9 cellular contexts compared by ENCODE assay signal in the genomic region with DNA sequence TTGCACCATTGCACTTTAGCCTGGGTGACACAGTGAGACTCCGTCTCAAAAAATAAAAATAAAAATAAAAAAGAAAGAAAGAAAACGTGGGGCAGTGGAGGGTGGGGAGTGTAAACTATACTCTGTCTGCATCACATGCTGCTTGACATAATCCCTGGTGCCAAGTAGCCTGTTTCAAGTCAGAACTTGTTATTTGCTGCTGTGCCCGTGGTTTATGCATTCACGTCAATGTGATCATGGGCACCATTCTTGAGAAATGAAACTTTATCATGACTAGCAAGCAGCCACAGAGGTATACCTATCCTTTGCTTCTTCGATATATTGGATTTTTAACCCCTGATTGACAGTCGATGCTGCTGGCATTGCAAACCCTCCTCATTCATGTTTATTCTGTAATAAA. TPM values are rescaled to one million over a fixed set of nuclear protein-coding genes. Genes with fewer than 3 reads are reported as not detected.
DNase-seq lines count a peak whose midpoint lies in the region; ATAC-seq, FAIRE-seq and TF ChIP-seq lines count a peak whose summit lies in the region.
"Had no signal": no experiment of that assay in that cellular context is flagged by ENCODE, and none has a peak within 500 bp of the region (broad histone marks: within the 10 kb centered on the region; RNA-seq: fewer than 3 reads in every experiment).

No MANE protein-coding gene starts in this region.

- peak overlapping the region; percentile 71 for H3K4me2 ChIP-seq in osteoblast (ENCODE audit: insufficient read depth, low read length)

- H3K4me3 ChIP-seq in GM12865 (ENCODE audit: low read depth, low read length) (peak overlapping the region; percentile 29; the same call in 1 of the 2 replicates), LNCaP clone FGC (ENCODE audit: low read depth, low read length) (peak overlapping the region; percentile 45; the same call in 1 of the 2 replicates), bronchial epithelial cell (ENCODE audit: low read depth, low read length) (peak overlapping the region; percentile 24), osteoblast (ENCODE audit: insufficient read depth, low read length) (no peak overlapping the region), aorta (ENCODE audit: low read length in 2 of 2) (no peak overlapping the region)

- H3K36me3 ChIP-seq in bronchial epithelial cell (ENCODE audit: control insufficient read depth, insufficient read depth, low read length) (no peaks in the 10 kb centered on the region), osteoblast (ENCODE audit: insufficient read depth, low read length) (no peaks in the 10 kb centered on the region), aorta (ENCODE audit: control insufficient read depth in 1 of 2, insufficient read depth in 2 of 2, low read length in 1 of 2) (no peaks in the 10 kb centered on the region)

- intact Hi-C loops in aorta (cut with DNase I) = loop anchor here in 1 of 2 donors (2.0 kb wide), 1 partner anchor 82 kb away; no protein-coding TSS in a partner anchor

- H4K20me1 ChIP-seq in osteoblast (ENCODE audit: insufficient read depth, low read length) = peaks cover 5% of the 10 kb centered on the region

- no peak overlapping the region for H3K27ac ChIP-seq in osteoblast (ENCODE audit: low read depth, low read length)
- H3K27ac ChIP-seq in aorta (ENCODE audit: low read depth in 1 of 2, low read length in 2 of 2) = peak overlapping the region in 1 of 2 donors; percentile 37

- peak overlapping the region; percentile 79 for H2AFZ ChIP-seq in osteoblast (ENCODE audit: low read length)

- TF ChIP-seq CTCF in GM12865 (IDR thresholded peaks at IDR 0.05; ENCODE audit: insufficient read depth, low read depth, low read length, missing control alignments) (no peak), LNCaP clone FGC (IDR thresholded peaks at IDR 0.05; ENCODE audit: control insufficient read depth, extremely low read depth, insufficient read depth) (no peak), bronchial epithelial cell (IDR thresholded peaks at IDR 0.05; ENCODE audit: insufficient read depth, low read length, severe bottlenecking) (no peak), osteoblast (IDR thresholded peaks at IDR 0.05; ENCODE audit: extremely low read depth, low read depth, low read length) (no peak)

- H3K4me1 ChIP-seq in osteoblast (ENCODE audit: insufficient read depth, low read length) = peaks cover 24% of the 10 kb centered on the region
- H3K4me1 ChIP-seq in aorta (ENCODE audit: control insufficient read depth in 1 of 2, insufficient read depth in 2 of 2, low read length in 2 of 2) = peaks cover 0 to 5% of the 10 kb centered on the region in 2 donors

- FAIRE-seq in bronchial epithelial cell (lab: Jason Lieb, UNC) = no peak

- no peaks in the 10 kb centered on the region for H3K9me3 ChIP-seq in osteoblast (ENCODE audit: low read depth, low read length)
- H3K9me3 ChIP-seq in aorta (ENCODE audit: control insufficient read depth, low read length) = no peaks in the 10 kb centered on the region

- peaks cover 10% of the 10 kb centered on the region for H3K79me2 ChIP-seq in osteoblast (ENCODE audit: insufficient read depth, low read length)

- WGBS in aorta, 2 donors = 56 to 60% methylated on average over 6 of the region's 6 CpGs

- H3K27me3 ChIP-seq in bronchial epithelial cell (ENCODE audit: control insufficient read depth, insufficient read depth, low read length) = no peaks in the 10 kb centered on the region
- no peaks in the 10 kb centered on the region for H3K27me3 ChIP-seq in osteoblast (ENCODE audit: insufficient read depth, low read length)
- no peaks in the 10 kb centered on the region for H3K27me3 ChIP-seq in aorta (ENCODE audit: control insufficient read depth in 1 of 2, insufficient read depth in 2 of 2, low read length in 1 of 2)

- no peak for DNase-seq in GM12865 (ENCODE audit: low read depth)
- DNase-seq in LNCaP clone FGC (ENCODE audit: low read depth) = no peak
- peak; percentile 98 for DNase-seq in bronchial epithelial cell (ENCODE audit: low read depth)
- DNase-seq in osteoblast (ENCODE audit: insufficient read length, low spot score, missing footprints) = no peak
- DNase-seq in NCI-H774 (lab: John Stamatoyannopoulos, UW) = no peak
- DNase-seq in aorta = no peak
- DNase-seq: activated B cell treated with CpG ODN at 0.5 μM for 24 hours had no signal

- no peak for ATAC-seq in HG02938 (IDR thresholded peaks at IDR 0.05; ENCODE audit: unreplicated experiment)
- ATAC-seq in HG02870 (IDR thresholded peaks at IDR 0.05; ENCODE audit: unreplicated experiment) = no peak
- ATAC-seq in aorta (ENCODE audit: low FRiP score) = no peak

RNA-seq across cellular contexts. Expression of a gene that starts 4.1 kb away (rescaled TPM):
- total RNA-seq in bronchial epithelial cell (37.9 and 40.5 TPM in 2 replicates), osteoblast (31.1 and 31.8 TPM in 2 replicates), aorta (10 to 100 TPM; 15.8 to 18.7 TPM)
- 1 to 10 TPM; 8.3 to 8.5 TPM for polyA plus RNA-seq in aorta

RNA-seq across cellular contexts. Expression of a gene that starts 55.5 kb away (rescaled TPM):
- total RNA-seq in bronchial epithelial cell (26.1 and 27.3 TPM in 2 replicates), osteoblast (64.8 and 69.1 TPM in 2 replicates), aorta (100 to 1,000 TPM in 1 of 2 donors, 10 to 100 TPM in 1; 89.8 to 101 TPM)
- polyA plus RNA-seq in aorta = 10 to 100 TPM; 39.5 to 78.1 TPM

Comparison
In these comparisons a context has a peak if more than half of its experiments do, and no peak if none do; other contexts are left out.
1. H3K4me3 ChIP-seq: peak in GM12865 (single experiment), LNCaP clone FGC (single experiment) and bronchial epithelial cell (single experiment); none in osteoblast (single experiment) and aorta (0 of 2).